In the genomic region with DNA sequence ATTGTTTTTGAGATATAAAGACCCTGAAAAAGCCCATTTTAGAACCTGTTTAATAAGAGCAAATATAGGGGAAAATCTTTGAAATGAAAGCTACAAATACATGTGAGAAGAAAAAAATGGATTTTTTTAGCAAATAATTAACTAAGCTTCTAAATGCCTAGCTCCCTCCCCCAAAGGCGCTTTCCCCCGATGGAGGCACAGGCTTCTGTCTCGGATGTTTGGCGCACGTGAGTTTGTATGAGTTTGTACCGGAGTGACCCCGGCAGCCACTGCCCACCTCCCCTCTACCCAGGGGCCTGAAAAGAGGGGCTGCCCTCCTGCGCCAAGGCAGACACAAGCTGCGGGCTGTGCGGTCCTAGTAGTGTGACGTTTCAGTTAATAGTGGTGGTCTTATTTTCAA, we compare ENCODE assay signal across 18 cellular contexts. TPM values are rescaled to one million over a fixed set of nuclear protein-coding genes. Genes with fewer than 3 reads are reported as not detected.
DNase-seq lines count a peak whose midpoint lies in the region; ATAC-seq and TF ChIP-seq lines count a peak whose summit lies in the region.
"Had no signal": no experiment of that assay in that cellular context is flagged by ENCODE, and none has a peak within 500 bp of the region (broad histone marks: within the 10 kb centered on the region; RNA-seq: fewer than 3 reads in every experiment).

No MANE protein-coding gene starts in this region.

- no peak overlapping the region for H3K4me3 ChIP-seq in OCI-LY7 (ENCODE audit: low read depth, low read length, poor library complexity, severe bottlenecking)

- no peak overlapping the region for H3K23ac ChIP-seq in H9 (ENCODE audit: insufficient read length, low read depth, low read length)

- TF ChIP-seq CTCF in H9 (conservative IDR thresholded peaks at IDR 0.05): no peak
- no peak for TF ChIP-seq CTCF in OCI-LY7 (conservative IDR thresholded peaks at IDR 0.05; ENCODE audit: low read length)
- no peak for TF ChIP-seq CTCF in progenitor cell of endocrine pancreas (IDR thresholded peaks at IDR 0.05; ENCODE audit: unreplicated experiment)
- TF ChIP-seq CTCF in activated CD8-positive, alpha-beta T cell treated with anti-CD3 and anti-CD28 coated beads for 36 hours (IDR thresholded peaks at IDR 0.05): no peak

- H3K27ac ChIP-seq in H9 (ENCODE audit: insufficient read length, low read depth, low read length) (no peak overlapping the region), OCI-LY7 (ENCODE audit: low read depth, low read length, poor library complexity, severe bottlenecking) (no peak overlapping the region)
- H3K27ac ChIP-seq: HL-60, KMS-11 had no signal

- H3K27ac Mint-ChIP-seq in H9 (no peak overlapping the region), progenitor cell of endocrine pancreas (peak overlapping the region; percentile 81)
- H3K27ac Mint-ChIP-seq in activated CD8-positive, alpha-beta T cell treated with anti-CD3 and anti-CD28 coated beads for 36 hours: no peak overlapping the region
- H3K27ac Mint-ChIP-seq: CD4-positive, CD25-positive, alpha-beta regulatory T cell; CD8-positive, alpha-beta memory T cell had no signal

- no peak overlapping the region for H3K14ac ChIP-seq in H9 (ENCODE audit: insufficient read depth, low read length)

- H3K4me1 ChIP-seq in H9 (ENCODE audit: insufficient read depth, low read length) (no peaks in the 10 kb centered on the region), OCI-LY7 (ENCODE audit: insufficient read depth, low read length, poor library complexity, severe bottlenecking) (peaks cover 9% of the 10 kb centered on the region)
- H3K4me1 ChIP-seq: BE2C had no signal

- H2BK120ac ChIP-seq in H9 (ENCODE audit: low read depth, low read length, poor library complexity, severe bottlenecking): no peak overlapping the region

- H3K4me1 Mint-ChIP-seq in H9 (peaks cover 3% of the 10 kb centered on the region in 2 experiments), progenitor cell of endocrine pancreas (ENCODE audit: low read depth) (peaks cover 4% of the 10 kb centered on the region)
- H3K4me1 Mint-ChIP-seq in activated CD8-positive, alpha-beta T cell treated with anti-CD3 and anti-CD28 coated beads for 36 hours (ENCODE audit: low read depth): peaks cover 9% of the 10 kb centered on the region

- H3K36me3 Mint-ChIP-seq in H9 (ENCODE audit: insufficient read depth in 1 of 3, low read depth in 3 of 3): peaks cover 0 to 19% (median 6%) of the 10 kb centered on the region in 3 experiments; a peak in 4 of 7 replicates
- peaks cover 24% of the 10 kb centered on the region for H3K36me3 Mint-ChIP-seq in progenitor cell of endocrine pancreas (ENCODE audit: insufficient read depth)
- H3K36me3 Mint-ChIP-seq in activated CD8-positive, alpha-beta T cell treated with anti-CD3 and anti-CD28 coated beads for 36 hours (ENCODE audit: low read depth): no peaks in the 10 kb centered on the region

- TSS peak; percentile 36 for BruUV-seq in OCI-LY7 (replicated peaks; lab: Mats Ljungman, UMichigan)

- no peak overlapping the region for H4K91ac ChIP-seq in H9 (ENCODE audit: insufficient read length, low read depth, low read length)

- H3K79me2 ChIP-seq in H9 (ENCODE audit: insufficient read depth, low read length) (peaks cover 2% of the 10 kb centered on the region; the same call in 1 of the 2 replicates), OCI-LY7 (ENCODE audit: insufficient read depth, low read depth, low read length) (no peaks in the 10 kb centered on the region)

- H4K5ac ChIP-seq in H9 (ENCODE audit: insufficient read length, low read depth, low read length): no peak overlapping the region

- WGBS in H9 (ENCODE audit: extremely low coverage, insufficient read length, low lambda C conversion rate): no CpG with 5 or more reads among the region's 11 CpGs

- H2BK12ac ChIP-seq in H9 (ENCODE audit: insufficient read length, low read depth, low read length): no peak overlapping the region

- intact Hi-C loops in OCI-LY7 (cut with micrococcal nuclease; ENCODE audit: unreplicated experiment): no loop called here
- intact Hi-C loops in activated CD8-positive, alpha-beta T cell treated with anti-CD3 and anti-CD28 coated beads for 36 hours (cut with micrococcal nuclease): no loop called here

- H3K27me3 Mint-ChIP-seq in H9 (ENCODE audit: low read depth) (no peaks in the 10 kb centered on the region), progenitor cell of endocrine pancreas (no peaks in the 10 kb centered on the region)
- no peaks in the 10 kb centered on the region for H3K27me3 Mint-ChIP-seq in activated CD8-positive, alpha-beta T cell treated with anti-CD3 and anti-CD28 coated beads for 36 hours
- H3K27me3 Mint-ChIP-seq: CD4-positive, CD25-positive, alpha-beta regulatory T cell; CD8-positive, alpha-beta memory T cell had no signal

- ATAC-seq in left lobe of liver (peak; percentile 23), GM21390 (IDR thresholded peaks at IDR 0.05; ENCODE audit: unreplicated experiment) (no peak)
- no peak for ATAC-seq in activated CD8-positive, alpha-beta T cell treated with anti-CD3 and anti-CD28 coated beads for 36 hours

- DNase-seq in H9: peak; percentile 12
- no peak for DNase-seq in OCI-LY7 (ENCODE audit: low spot score)
- no peak for DNase-seq in left lobe of liver (ENCODE audit: low spot score)
- peak; percentile 15 for DNase-seq in progenitor cell of endocrine pancreas (ENCODE audit: low spot score, unreplicated experiment)
- no peak for DNase-seq in activated CD8-positive, alpha-beta T cell treated with anti-CD3 and anti-CD28 coated beads for 36 hours
- no peak for DNase-seq in NCI-H1048 (lab: John Stamatoyannopoulos, UW)
- DNase-seq: ACHN; BE2C; C1 segment of cervical spinal cord; CD4-positive, CD25-positive, alpha-beta regulatory T cell; CD8-positive, alpha-beta memory T cell; COR-L47; DMS79; GDM1; HCEC 1CT had no signal

- no peaks in the 10 kb centered on the region for H3K79me1 ChIP-seq in H9 (ENCODE audit: insufficient read depth, low read depth, low read length, poor library complexity, severe bottlenecking)

- H2AFZ ChIP-seq in H9 (ENCODE audit: low read length) (no peak overlapping the region), OCI-LY7 (ENCODE audit: low read length) (no peak overlapping the region)

- no peak overlapping the region for H3K9ac ChIP-seq in H9 (ENCODE audit: extremely low read depth, insufficient read length, low read length)
- H3K9ac ChIP-seq: KMS-11 had no signal

- H3K23me2 ChIP-seq in H9 (ENCODE audit: insufficient read length, low read depth, low read length, poor library complexity, severe bottlenecking): no peaks in the 10 kb centered on the region

- no peak overlapping the region for H2BK5ac ChIP-seq in H9 (ENCODE audit: insufficient read length, low read length)

- H4K20me1 ChIP-seq in H9 (ENCODE audit: control insufficient read depth, insufficient read depth, insufficient read length) (no peaks in the 10 kb centered on the region), OCI-LY7 (ENCODE audit: insufficient read depth, low read length) (no peaks in the 10 kb centered on the region)

- no peak overlapping the region for H3K4me3 Mint-ChIP-seq in H9
- no peak overlapping the region for H3K4me3 Mint-ChIP-seq in progenitor cell of endocrine pancreas (ENCODE audit: low read depth)
- no peak overlapping the region for H3K4me3 Mint-ChIP-seq in activated CD8-positive, alpha-beta T cell treated with anti-CD3 and anti-CD28 coated beads for 36 hours
- H3K4me3 Mint-ChIP-seq: CD4-positive, CD25-positive, alpha-beta regulatory T cell; CD8-positive, alpha-beta memory T cell had no signal

- H3K9me2 ChIP-seq in OCI-LY7 (ENCODE audit: insufficient read depth, low read length): no peaks in the 10 kb centered on the region

- H3K9me3 ChIP-seq in H9 (ENCODE audit: control insufficient read depth, low read depth, low read length): no peaks in the 10 kb centered on the region
- no peaks in the 10 kb centered on the region for H3K9me3 ChIP-seq in OCI-LY7 (ENCODE audit: low read length)
- H3K9me3 ChIP-seq: BE2C had no signal

- H2BK15ac ChIP-seq in H9 (ENCODE audit: low read depth, low read length): no peak overlapping the region

- CTCF ChIA-PET in OCI-LY7 (lab: Charles Lee; ENCODE audit: unreplicated experiment): interaction anchor here (0.6 kb wide), 1 partner anchor 78 kb away, joined by 3 read pairs; no protein-coding TSS in a partner anchor
- CTCF ChIA-PET in activated CD8-positive, alpha-beta T cell treated with anti-CD3 and anti-CD28 coated beads for 36 hours (lab: Charles Lee): interaction anchor here (1.0 to 1.5 kb wide), 3 partner anchors 9 to 295 kb away, joined by 3 to 6 read pairs (median 6); no protein-coding TSS in a partner anchor

- no peaks in the 10 kb centered on the region for H3K36me3 ChIP-seq in OCI-LY7 (ENCODE audit: insufficient read depth, low read length)

- H4K8ac ChIP-seq in H9 (replicated peaks; ENCODE audit: insufficient read length, low read depth, low read length): no peak overlapping the region

- no peak overlapping the region for H3K4ac ChIP-seq in H9 (ENCODE audit: low read depth, low read length)

- no peak overlapping the region for H2AK5ac ChIP-seq in H9 (ENCODE audit: insufficient read length, low read length)

- no peak overlapping the region for H2BK20ac ChIP-seq in H9 (ENCODE audit: low read depth, low read length, poor library complexity, severe bottlenecking)

- no peak overlapping the region for H3K56ac ChIP-seq in H9 (ENCODE audit: insufficient read length, low read depth, low read length)

- POLR2A ChIA-PET in OCI-LY7 (lab: Charles Lee): interaction anchor here (0.6 to 1.1 kb wide), 3 partner anchors 13 to 228 kb away, joined by 3 to 5 read pairs (median 3); no protein-coding TSS in a partner anchor
- POLR2A ChIA-PET in activated CD8-positive, alpha-beta T cell treated with anti-CD3 and anti-CD28 coated beads for 36 hours (lab: Charles Lee): interaction anchor here (0.7 kb wide), 1 partner anchor 47 kb away, joined by 3 read pairs; no protein-coding TSS in a partner anchor

- H3K9me3 Mint-ChIP-seq in H9: no peaks in the 10 kb centered on the region
- no peaks in the 10 kb centered on the region for H3K9me3 Mint-ChIP-seq in progenitor cell of endocrine pancreas (ENCODE audit: low read depth)
- H3K9me3 Mint-ChIP-seq in activated CD8-positive, alpha-beta T cell treated with anti-CD3 and anti-CD28 coated beads for 36 hours: no peaks in the 10 kb centered on the region
- H3K9me3 Mint-ChIP-seq: CD4-positive, CD25-positive, alpha-beta regulatory T cell; CD8-positive, alpha-beta memory T cell had no signal

- no peak overlapping the region for H3T11ph ChIP-seq in H9 (ENCODE audit: low read length)

- no peak overlapping the region for H3K18ac ChIP-seq in H9 (ENCODE audit: insufficient read length, low read depth, low read length)

- H3K4me2 ChIP-seq in H9 (ENCODE audit: insufficient read depth, insufficient read length, low read length) (no peak overlapping the region), OCI-LY7 (ENCODE audit: low read length) (no peak overlapping the region)
- H3K4me2 ChIP-seq: KMS-11 had no signal

- no peaks in the 10 kb centered on the region for H3K27me3 ChIP-seq in H9 (ENCODE audit: insufficient read depth, low read length)
- H3K27me3 ChIP-seq: BE2C had no signal

RNA-seq across cellular contexts. Expression of a gene that starts 50.4 kb away (rescaled TPM):
- total RNA-seq in H9 (2021) (23.7 and 24.4 TPM in 2 replicates), OCI-LY7 (2022) (11.9 and 12.5 TPM in 2 replicates), left lobe of liver (12.0 TPM), progenitor cell of endocrine pancreas (33.9 and 35.6 TPM in 2 replicates)
- total RNA-seq in OCI-LY7 (2014; rRNA removed; shearing (Covaris generic)): 7.1 and 8.0 TPM in 2 replicates
- 10 to 100 TPM; 10.0 to 10.1 TPM for total RNA-seq in activated CD8-positive, alpha-beta T cell treated with anti-CD3 and anti-CD28 coated beads for 36 hours

Comparison
In these comparisons a context has a peak if more than half of its experiments do, and no peak if none do; other contexts are left out.
1. DNase-seq: peak in H9 (single experiment) and progenitor cell of endocrine pancreas (single experiment); none in OCI-LY7 (single experiment), left lobe of liver (single experiment), activated CD8-positive, alpha-beta T cell treated with anti-CD3 and anti-CD28 coated beads for 36 hours (single experiment) and NCI-H1048 (single experiment).